In genomic region chr12:44464180-44464579, GRCh38 we compare ENCODE assay signal across 25 cellular contexts.
"Had no signal": no experiment of that assay in that cellular context is flagged by ENCODE, and none has a peak within 500 bp of the region (broad histone marks: within the 10 kb centered on the region; RNA-seq: fewer than 3 reads in every experiment).

No MANE protein-coding gene starts in this region.

- H3K9me3 ChIP-seq: adrenal gland, body of pancreas, testis, transverse colon had no signal

- H3K27ac ChIP-seq: adrenal gland, body of pancreas, gastroesophageal sphincter, hepatocyte, left lung, testis, transverse colon, WERI-Rb-1 had no signal

- H3K36me3 ChIP-seq: adrenal gland, gastroesophageal sphincter, left lung, transverse colon, WERI-Rb-1 had no signal

- DNase-seq: activated CD4-positive, alpha-beta memory T cell treated with anti-CD3 and anti-CD28 coated beads for 36 hours; activated CD4-positive, alpha-beta T cell treated with anti-CD3 and anti-CD28 coated beads, Interleukin-2, amount 10 ng/mL, durations not matched to agents 24 days and 14 days; activated CD4-positive, CD25-positive, alpha-beta regulatory T cell treated with anti-CD3 and anti-CD28 coated beads, Interleukin-2, amount 50 U/mL, for 72 hours; activated CD8-positive, alpha-beta memory T cell treated with anti-CD3 and anti-CD28 coated beads, Interleukin-2, amount 50 U/mL, for 4 hours; activated effector memory CD4-positive, alpha-beta T cell treated with anti-CD3 and anti-CD28 coated beads, Interleukin-2, amount 50 U/mL, for 16 hours; activated naive CD4-positive, alpha-beta T cell treated with anti-CD3 and anti-CD28 coated beads for 36 hours; activated naive CD8-positive, alpha-beta T cell treated with anti-CD3 and anti-CD28 coated beads for 36 hours; activated T-cell treated with anti-CD3 and anti-CD28 coated beads, Interleukin-2, amount 50 U/mL, for 1 hour; adrenal gland; aorta; body of pancreas; dermis blood vessel endothelial cell; effector memory CD4-positive, alpha-beta T cell; left lung; nucleus accumbens; right cardiac atrium; stimulated activated CD4-positive, alpha-beta T cell treated with anti-CD3 and anti-CD28 coated beads, Interleukin-2, amount 100 ng/mL, for 48 hours; stimulated activated naive CD8-positive, alpha-beta T cell treated with anti-CD3 and anti-CD28 coated beads, Interleukin-15, Interleukin-2, amounts not matched to agents 100 U/mL and 50 U/mL, for 24 hours; T1000; testis; transverse colon; WERI-Rb-1 had no signal

- H3K4me3 ChIP-seq: adrenal gland, body of pancreas, gastroesophageal sphincter, hepatocyte, left lung, lung, testis, transverse colon had no signal

- H3K4me1 ChIP-seq: adrenal gland, body of pancreas, gastroesophageal sphincter, left lung, testis, transverse colon had no signal

- H3K27me3 ChIP-seq: adrenal gland, body of pancreas, gastroesophageal sphincter, hepatocyte, left lung, testis, transverse colon had no signal

- ATAC-seq: body of pancreas; gastroesophageal sphincter; left lung; right cardiac atrium; stimulated activated naive CD8-positive, alpha-beta T cell treated with anti-CD3 and anti-CD28 coated beads, Interleukin-15, Interleukin-2, amounts not matched to agents 100 U/mL and 50 U/mL, for 24 hours had no signal

- H3K4me2 ChIP-seq: hepatocyte had no signal

- H2AFZ ChIP-seq: hepatocyte had no signal
